19 cellular contexts compared by ENCODE assay signal in genomic region chr21:39093526-39093925, GRCh38.
"Had no signal": no experiment of that assay in that cellular context is flagged by ENCODE, and none has a peak within 500 bp of the region (broad histone marks: within the 10 kb centered on the region; RNA-seq: fewer than 3 reads in every experiment).

No MANE protein-coding gene starts in this region.

- H3K9me3 ChIP-seq: psoas muscle, tibial nerve had no signal

- H3K36me3 Mint-ChIP-seq: activated naive CD4-positive, alpha-beta T cell treated with anti-CD3 and anti-CD28 coated beads, Interleukin-2, amount 50 U/mL, for 72 hours; mesothelial cell of epicardium; stimulated activated effector memory CD8-positive, alpha-beta T cell treated with anti-CD3 and anti-CD28 coated beads, Interleukin-12 subunit alpha, Interleukin-12 subunit beta, amount 100 ng/mL, for 72 hours had no signal

- H3K4me3 Mint-ChIP-seq: activated CD8-positive, alpha-beta T cell treated with anti-CD3 and anti-CD28 coated beads for 36 hours; activated T-cell treated with anti-CD3 and anti-CD28 coated beads, Interleukin-2, amount 50 U/mL, for 72 hours; brain; central memory CD8-positive, alpha-beta T cell; mesothelial cell of epicardium; neural crest cell; stimulated activated effector memory CD8-positive, alpha-beta T cell treated with anti-CD3 and anti-CD28 coated beads, Interleukin-12 subunit alpha, Interleukin-12 subunit beta, amount 100 ng/mL, for 72 hours; T-helper 1 cell treated with Interleukin-12 subunit alpha and Interleukin-12 subunit beta and Interleukin-4 antibody, amounts not matched to agents 30 μg/mL and 1 μg/mL, for 36 hours had no signal

- DNase-seq: activated CD4-positive, alpha-beta T cell treated with anti-CD3 and anti-CD28 coated beads for 4 hours; activated CD8-positive, alpha-beta memory T cell treated with anti-CD3 and anti-CD28 coated beads, Interleukin-2, amount 50 U/mL, for 4 hours; activated CD8-positive, alpha-beta T cell treated with anti-CD3 and anti-CD28 coated beads for 36 hours; activated gamma-delta T cell; activated T-cell treated with anti-CD3 and anti-CD28 coated beads, Interleukin-2, amount 50 U/mL, for 72 hours; cortex of kidney; effector CD8-positive, alpha-beta T cell; foreskin keratinocyte; glutamatergic neuron; kidney glomerular epithelial cell; psoas muscle had no signal

- H3K4me1 Mint-ChIP-seq: central memory CD8-positive, alpha-beta T cell; stimulated activated effector memory CD8-positive, alpha-beta T cell treated with anti-CD3 and anti-CD28 coated beads, Interleukin-12 subunit alpha, Interleukin-12 subunit beta, amount 100 ng/mL, for 72 hours had no signal

- H3K4me3 ChIP-seq: psoas muscle, tibial nerve had no signal

- H3K27me3 ChIP-seq: foreskin keratinocyte, tibial nerve had no signal

- H3K9me3 Mint-ChIP-seq: activated CD8-positive, alpha-beta T cell treated with anti-CD3 and anti-CD28 coated beads for 36 hours; activated naive CD4-positive, alpha-beta T cell treated with anti-CD3 and anti-CD28 coated beads, Interleukin-2, amount 50 U/mL, for 72 hours; activated T-cell treated with anti-CD3 and anti-CD28 coated beads, Interleukin-2, amount 50 U/mL, for 72 hours; central memory CD8-positive, alpha-beta T cell; stimulated activated effector memory CD8-positive, alpha-beta T cell treated with anti-CD3 and anti-CD28 coated beads, Interleukin-12 subunit alpha, Interleukin-12 subunit beta, amount 100 ng/mL, for 72 hours; T-helper 1 cell treated with Interleukin-12 subunit alpha and Interleukin-12 subunit beta and Interleukin-4 antibody, amounts not matched to agents 30 μg/mL and 1 μg/mL, for 36 hours had no signal

- H3K27ac Mint-ChIP-seq: activated CD8-positive, alpha-beta T cell treated with anti-CD3 and anti-CD28 coated beads for 36 hours; activated T-cell treated with anti-CD3 and anti-CD28 coated beads, Interleukin-2, amount 50 U/mL, for 72 hours; brain; mesothelial cell of epicardium; stimulated activated effector memory CD8-positive, alpha-beta T cell treated with anti-CD3 and anti-CD28 coated beads, Interleukin-12 subunit alpha, Interleukin-12 subunit beta, amount 100 ng/mL, for 72 hours; T-helper 1 cell treated with Interleukin-12 subunit alpha and Interleukin-12 subunit beta and Interleukin-4 antibody, amounts not matched to agents 30 μg/mL and 1 μg/mL, for 36 hours had no signal

- ATAC-seq: activated CD8-positive, alpha-beta T cell treated with anti-CD3 and anti-CD28 coated beads for 36 hours; activated naive CD4-positive, alpha-beta T cell treated with anti-CD3 and anti-CD28 coated beads, Interleukin-2, amount 50 U/mL, for 72 hours; activated T-cell treated with anti-CD3 and anti-CD28 coated beads, Interleukin-2, amount 50 U/mL, for 72 hours; foreskin keratinocyte; psoas muscle; stimulated activated effector memory CD8-positive, alpha-beta T cell treated with anti-CD3 and anti-CD28 coated beads, Interleukin-12 subunit alpha, Interleukin-12 subunit beta, amount 100 ng/mL, for 72 hours had no signal

- H3K27me3 Mint-ChIP-seq: activated CD8-positive, alpha-beta T cell treated with anti-CD3 and anti-CD28 coated beads for 36 hours had no signal

- H3K27ac ChIP-seq: foreskin keratinocyte, psoas muscle had no signal

- H3K4me1 ChIP-seq: foreskin keratinocyte had no signal

- H3K36me3 ChIP-seq: tibial nerve had no signal
